8 cellular contexts compared by ENCODE assay signal in genomic region chr11:74592441-74593362, GRCh38. TPM values are rescaled to one million over a fixed set of nuclear protein-coding genes. Genes with fewer than 3 reads are reported as not detected.
DNase-seq lines count a peak whose midpoint lies in the region; ATAC-seq, FAIRE-seq and TF ChIP-seq lines count a peak whose summit lies in the region.

Gene POLD3, plus strand, starts transcription at chr11:74592582. Its CDS starts 77 bp downstream, at chr11:74592659.

- H3K27me3 ChIP-seq in adipocyte (replicated peaks; ENCODE audit: control insufficient read depth, insufficient read depth, low read length) (no peaks in the 10 kb centered on the region), cardiac muscle cell (no peaks in the 10 kb centered on the region), trophoblast cell (ENCODE audit: insufficient read depth, low read length) (no peaks in the 10 kb centered on the region), tibial nerve (no peaks in the 10 kb centered on the region)

- no CpG with 5 or more reads among the region's 63 CpGs for WGBS in trophoblast cell (ENCODE audit: extremely low coverage, insufficient coverage, insufficient read length)
- 0 to 1% methylated on average over 45 to 62 of the region's 63 CpGs for WGBS in tibial nerve, 2 donors

- peaks cover 18% of the 10 kb centered on the region for H3K36me3 Mint-ChIP-seq in T-cell

- H3K4ac ChIP-seq in trophoblast cell (ENCODE audit: low read depth, low read length) = peak within 1 kb of the TSS; percentile 40

- TF ChIP-seq POLR2A in GM12891 (IDR thresholded peaks at IDR 0.05; ENCODE audit: low read depth, low read length) (peak; percentile 30; the same call in 1 of the 2 replicates), tibial nerve (IDR thresholded peaks at IDR 0.05) (peak in 1 of 2 donors; percentile 24)

- no peaks in the 10 kb centered on the region for H3K9me3 ChIP-seq in adipocyte (ENCODE audit: control insufficient read depth, low read length)
- H3K9me3 ChIP-seq in cardiac muscle cell (ENCODE audit: low read depth) = no peaks in the 10 kb centered on the region
- no peaks in the 10 kb centered on the region for H3K9me3 ChIP-seq in trophoblast cell (ENCODE audit: insufficient read depth, low read depth, low read length)
- no peaks in the 10 kb centered on the region for H3K9me3 ChIP-seq in tibial nerve

- POLR2A ChIA-PET in T-cell (lab: Charles Lee) = interaction anchor here (0.5 to 0.6 kb wide), 2 partner anchors 12 to 367 kb away, joined by 7 to 9 read pairs; no protein-coding TSS in a partner anchor

- DNase-seq in GM12891 (ENCODE audit: insufficient read length, low spot score) (peak; percentile 67), NCI-H1436 treated with DMSO at 0.1 percent for 48 hours (lab: John Stamatoyannopoulos, UW) (peak; percentile 44), T-cell (peak; percentile 87 to 95 (median 91)), adipocyte (ENCODE audit: low read depth) (peak; percentile 96), cardiac muscle cell (ENCODE audit: low read depth in 1 of 2, low spot score in 1 of 2) (peak; percentile 93 to 97), trophoblast cell (peak; percentile 87 to 96), tibial nerve (ENCODE audit: low spot score in 2 of 2) (peak; percentile 85 to 94)

- peaks cover 13% of the 10 kb centered on the region for H3K36me3 ChIP-seq in adipocyte (ENCODE audit: control insufficient read depth, insufficient read depth, low read length, severe bottlenecking)
- H3K36me3 ChIP-seq in cardiac muscle cell = peaks cover 4% of the 10 kb centered on the region
- H3K36me3 ChIP-seq in trophoblast cell (ENCODE audit: control insufficient read depth in 1 of 2, insufficient read depth in 2 of 2, low read length in 2 of 2) = peaks cover 0 to 3% of the 10 kb centered on the region in 2 experiments
- H3K36me3 ChIP-seq in tibial nerve = peaks cover 0 to 32% (median 0%) of the 10 kb centered on the region in 3 donors

- peak within 1 kb of the TSS; percentile 58 for H4K8ac ChIP-seq in trophoblast cell (ENCODE audit: low read depth, low read length)

- ATAC-seq in HG02852 (IDR thresholded peaks at IDR 0.05; ENCODE audit: unreplicated experiment) (peak; percentile 96), T-cell (replicated peaks in 1 of 4) (peak; percentile 96 to 98 (median 96))

- TF ChIP-seq CTCF in cardiac muscle cell (IDR thresholded peaks at IDR 0.05; ENCODE audit: low read depth, low read length) = no peak
- TF ChIP-seq CTCF in tibial nerve (IDR thresholded peaks at IDR 0.05) = no peak

- peaks cover 28 to 29% (median 28%) of the 10 kb centered on the region in 3 donors for H3K4me1 Mint-ChIP-seq in T-cell

- peak; percentile 92 for FAIRE-seq in GM12891 (lab: Jason Lieb, UNC)

- no peak within 1 kb of the TSS for H2AK5ac ChIP-seq in trophoblast cell (ENCODE audit: low read length)

- peak within 1 kb of the TSS; percentile 24 for H3K18ac ChIP-seq in trophoblast cell (ENCODE audit: low read length)

- peak within 1 kb of the TSS; percentile 87 for H3K14ac ChIP-seq in trophoblast cell (ENCODE audit: low read length)

- TF ChIP-seq EP300 in tibial nerve (IDR thresholded peaks at IDR 0.05) = peak; percentile 89 to 91

- peak within 1 kb of the TSS; percentile 67 for H4K91ac ChIP-seq in trophoblast cell (ENCODE audit: low read depth, low read length)

- H2BK120ac ChIP-seq in trophoblast cell (ENCODE audit: insufficient read depth, low read length, poor library complexity) = peak within 1 kb of the TSS; percentile 62

- H3K4me3 ChIP-seq in adipocyte (ENCODE audit: low read length) (peak within 1 kb of the TSS; percentile 99), cardiac muscle cell (peak within 1 kb of the TSS; percentile 87), trophoblast cell (ENCODE audit: low read depth, low read length) (peak within 1 kb of the TSS; percentile 93), tibial nerve (peak within 1 kb of the TSS; percentile 62 to 100 (median 88))

- peak within 1 kb of the TSS; percentile 73 for H3K4me2 ChIP-seq in trophoblast cell (ENCODE audit: low read length)

- no peaks in the 10 kb centered on the region for H3K9me3 Mint-ChIP-seq in T-cell

- H3K4me3 Mint-ChIP-seq in T-cell = peak within 1 kb of the TSS; percentile 92 to 100 (median 94)

- peak within 1 kb of the TSS; percentile 96 for H3K9ac ChIP-seq in adipocyte (ENCODE audit: low read length)
- peak within 1 kb of the TSS; percentile 96 for H3K9ac ChIP-seq in trophoblast cell (ENCODE audit: low read length)

- H2BK5ac ChIP-seq in trophoblast cell (ENCODE audit: low read depth, low read length, poor library complexity) = peak within 1 kb of the TSS; percentile 42

- no peaks in the 10 kb centered on the region for H3K27me3 Mint-ChIP-seq in T-cell

- peak within 1 kb of the TSS; percentile 84 for H3K27ac ChIP-seq in cardiac muscle cell
- H3K27ac ChIP-seq in trophoblast cell (ENCODE audit: low read depth, low read length) = peak within 1 kb of the TSS; percentile 48
- H3K27ac ChIP-seq in tibial nerve = peak within 1 kb of the TSS; percentile 28 to 90 (median 86)

- no peak within 1 kb of the TSS for H2BK12ac ChIP-seq in trophoblast cell (ENCODE audit: low read length)

- CTCF ChIA-PET in T-cell (lab: Charles Lee) = interaction anchor here in 1 of 2 donors (0.6 to 1.2 kb wide), 2 partner anchors 100 to 207 kb away, joined by 3 to 5 read pairs; partner anchors contain the start of gene LIPT2

- H2AFZ ChIP-seq in trophoblast cell (ENCODE audit: insufficient read depth, low read length, poor library complexity) = peak within 1 kb of the TSS; percentile 64

- no peak within 1 kb of the TSS for H3K23ac ChIP-seq in trophoblast cell (ENCODE audit: low read length)

- peaks cover 4% of the 10 kb centered on the region for H3K79me2 ChIP-seq in trophoblast cell (ENCODE audit: control insufficient read depth, insufficient read depth, low read length, poor library complexity)

- H4K12ac ChIP-seq in trophoblast cell (ENCODE audit: low read depth, low read length) = peak within 1 kb of the TSS; percentile 57

- H3K79me1 ChIP-seq in trophoblast cell (ENCODE audit: low read length) = peaks cover 4% of the 10 kb centered on the region

- H3K4me1 ChIP-seq in adipocyte (ENCODE audit: control insufficient read depth, insufficient read depth, low read length) (peaks cover 14% of the 10 kb centered on the region), cardiac muscle cell (ENCODE audit: low read depth) (peaks cover 5% of the 10 kb centered on the region), trophoblast cell (ENCODE audit: control insufficient read depth in 1 of 2, insufficient read depth in 2 of 2, low read length in 2 of 2) (peaks cover 0 to 5% of the 10 kb centered on the region in 2 experiments), tibial nerve (peaks cover 0 to 21% (median 8%) of the 10 kb centered on the region in 4 donors)

- H3K27ac Mint-ChIP-seq in T-cell = peak within 1 kb of the TSS; percentile 90 to 98

TF ChIP-seq in GM12891, 5 proteins besides CTCF, POLR2A, EP300 and RAD21:
- no peak for TF ChIP-seq SPI1 (IDR thresholded peaks at IDR 0.05; ENCODE audit: low read depth, low read length)
- TF ChIP-seq PAX5 (IDR thresholded peaks at IDR 0.05; ENCODE audit: insufficient read depth, low read length, severe bottlenecking) = no peak
- TF ChIP-seq TAF1 (IDR thresholded peaks at IDR 0.05; ENCODE audit: low read depth, low read length) = peak; percentile 48; the same call in 1 of the 2 replicates
- peak; percentile 43 for TF ChIP-seq POU2F2 (IDR thresholded peaks at IDR 0.05; ENCODE audit: low read depth, low read length)
- TF ChIP-seq POLR2AphosphoS5 (IDR thresholded peaks at IDR 0.05; ENCODE audit: low read depth, low read length) = 0 out of 2 replicates have a peak, but pooled peaks have one; percentile 37
TF ChIP-seq in GM12891: peak in this region for 3.

RNA-seq across cellular contexts. Expression of gene POLD3, which starts in this region (rescaled TPM):
- polyA plus RNA-seq in GM12891 (2012; ENCODE audit: low read depth, missing spikeins) = 15.9 TPM
- total RNA-seq in T-cell = 10 to 100 TPM; 10.8 to 16.2 (median 14.3) TPM
- total RNA-seq in cardiac muscle cell = 12.8 and 13.1 TPM in 2 replicates
- polyA plus RNA-seq in cardiac muscle cell = 24.1 and 24.5 TPM in 2 replicates
- 17.3 and 18.4 TPM in 2 replicates for polyA plus RNA-seq in trophoblast cell (2013)
- total RNA-seq in tibial nerve = 10 to 100 TPM in 3 of 4 donors, 1 to 10 TPM in 1; 9.0 to 21.9 (median 12.8) TPM

Comparison
In these comparisons a context has a peak if more than half of its experiments do, and no peak if none do; other contexts are left out.
1. Peak in every context shown above with its lines: DNase-seq, ATAC-seq, H3K4me3 ChIP-seq and H3K27ac ChIP-seq.
2. DNase-seq: peak in every context shown above with its lines; median percentile 96 in adipocyte; 95 in cardiac muscle cell; 92 in trophoblast cell; 91 in T-cell; 90 in tibial nerve; 67 in GM12891; 44 in NCI-H1436 treated with DMSO at 0.1 percent for 48 hours.